Comparison of ENCODE assay signal across 7 cellular contexts in the genomic region with DNA sequence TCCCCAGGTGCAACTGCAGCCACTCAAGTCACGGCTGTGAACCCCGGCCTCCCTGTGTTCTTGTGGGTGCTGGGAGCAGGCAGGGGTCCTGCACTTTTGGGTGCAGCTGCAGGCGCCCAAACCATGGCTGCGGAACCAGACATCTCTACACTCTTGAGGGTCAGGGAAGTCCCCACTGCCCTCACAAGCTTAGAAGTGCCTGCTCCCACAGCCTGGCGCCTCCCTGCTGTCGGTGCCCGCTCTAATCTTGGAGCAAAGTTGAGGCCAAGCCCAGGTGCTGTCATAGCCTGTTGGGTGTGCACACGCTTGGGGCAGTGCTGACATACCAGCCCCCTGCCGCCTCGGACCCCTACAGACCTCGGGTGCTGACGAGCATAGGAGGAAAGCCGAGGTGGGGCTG. TPM values are rescaled to one million over a fixed set of nuclear protein-coding genes. Genes with fewer than 3 reads are reported as not detected.
"Had no signal": no experiment of that assay in that cellular context is flagged by ENCODE, and none has a peak within 500 bp of the region (broad histone marks: within the 10 kb centered on the region; RNA-seq: fewer than 3 reads in every experiment).

No MANE protein-coding gene starts in this region.

- ATAC-seq: GM23338, K562 had no signal

- H3K27ac Mint-ChIP-seq: GM23338, H9 had no signal

- H3K4me3 ChIP-seq: GM23338, K562 had no signal

- H2AFZ ChIP-seq: GM23338 had no signal

- H3K4me3 Mint-ChIP-seq: GM23338, H9 had no signal

- H3K4me2 ChIP-seq: GM23338 had no signal

- DNase-seq: H9, HCEC 1CT, KG1 had no signal

RNA-seq across cellular contexts. Expression of a gene that starts 6.2 kb away (rescaled TPM):
- total RNA-seq: GM23338, H1, H9, HT-29, K562 had no signal
- polyA plus RNA-seq: GM23338, H1, K562 had no signal

RNA-seq across cellular contexts. Expression of a gene that starts 36.6 kb away (rescaled TPM):
- total RNA-seq: GM23338, H1, H9, HT-29, K562 had no signal
- polyA plus RNA-seq: GM23338, H1, K562 had no signal
